9 cellular contexts compared by ENCODE assay signal in the genomic region with DNA sequence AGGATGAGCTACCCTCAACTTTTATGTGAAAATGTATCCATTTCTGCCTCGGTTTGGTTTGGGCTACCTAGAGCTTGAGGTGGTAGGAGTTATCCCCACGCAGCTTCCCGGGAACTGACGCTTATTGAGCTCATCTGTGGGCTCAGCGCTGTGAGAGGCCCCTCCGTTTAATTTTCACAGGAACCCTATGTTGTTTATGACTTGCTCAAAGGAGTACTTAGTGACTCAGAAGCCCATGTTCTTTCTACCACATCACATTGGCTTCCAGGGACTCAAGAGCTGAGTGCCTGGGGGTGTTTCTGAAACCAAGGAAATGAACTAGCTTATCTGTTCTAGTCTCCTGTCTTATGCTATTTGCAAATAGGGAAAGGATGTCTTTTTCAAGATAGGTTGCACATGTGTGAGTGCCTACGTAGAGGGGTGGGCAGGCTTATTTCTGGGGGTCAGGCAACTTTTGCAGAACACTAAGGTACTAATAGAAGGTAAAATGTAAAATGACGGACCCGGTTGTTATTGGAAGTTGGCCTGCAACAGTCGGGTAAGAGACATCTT. TPM values are rescaled to one million over a fixed set of nuclear protein-coding genes. Genes with fewer than 3 reads are reported as not detected.
A peak's percentile ranks its signal among the peaks of the same experiment; 100 is the strongest.
DNase-seq lines count a peak whose midpoint lies in the region; FAIRE-seq and TF ChIP-seq lines count a peak whose summit lies in the region.
"Had no signal": no experiment of that assay in that cellular context is flagged by ENCODE, and none has a peak within 500 bp of the region (broad histone marks: within the 10 kb centered on the region; RNA-seq: fewer than 3 reads in every experiment).

No MANE protein-coding gene starts in this region.

- H3K27ac Mint-ChIP-seq in Calu3 (ENCODE audit: unreplicated experiment), result no peak overlapping the region

- WGBS in transverse colon (ENCODE audit: low coverage in 1 of 2), 2 donors, result 73 to 79% methylated on average over 9 to 10 of the region's 10 CpGs

- H3K36me3 ChIP-seq in kidney (ENCODE audit: control insufficient read depth in 1 of 2, insufficient read depth in 2 of 2, low read length in 2 of 2) (no peaks in the 10 kb centered on the region), transverse colon (peaks cover 0 to 7% (median 0%) of the 10 kb centered on the region in 4 donors)

- no peak overlapping the region for H3K4me3 Mint-ChIP-seq in Calu3 (ENCODE audit: low read depth, unreplicated experiment)

- no peak overlapping the region for H3K9ac ChIP-seq in kidney (ENCODE audit: low read length in 2 of 2)

- H3K9me3 ChIP-seq in kidney (ENCODE audit: control insufficient read depth in 1 of 2, low read length in 2 of 2), result no peaks in the 10 kb centered on the region
- no peaks in the 10 kb centered on the region for H3K9me3 ChIP-seq in transverse colon

- no peaks in the 10 kb centered on the region for H3K27me3 Mint-ChIP-seq in Calu3 (ENCODE audit: unreplicated experiment)

- FAIRE-seq in kidney (lab: Jason Lieb, UNC), result no peak

- no peak for TF ChIP-seq EP300 in transverse colon (IDR thresholded peaks at IDR 0.05; ENCODE audit: low read depth)

- peaks cover 38% of the 10 kb centered on the region for H3K4me1 Mint-ChIP-seq in Calu3 (ENCODE audit: low read depth, unreplicated experiment)

- H3K4me3 ChIP-seq in kidney (ENCODE audit: low read length in 2 of 2) (no peak overlapping the region), transverse colon (no peak overlapping the region)

- H3K27me3 ChIP-seq in transverse colon, result no peaks in the 10 kb centered on the region

- peaks cover 19% of the 10 kb centered on the region for H3K36me3 Mint-ChIP-seq in Calu3 (ENCODE audit: insufficient read depth, unreplicated experiment)

- CTCF ChIA-PET in Calu3 (lab: Charles Lee), result no interaction called here

- no peak for TF ChIP-seq POLR2A in transverse colon (IDR thresholded peaks at IDR 0.05)

- intact Hi-C loops in kidney (cut with DNase I) (no loop called here), transverse colon (cut with DNase I; ENCODE audit: low total_unique reads) (no loop called here), Calu3 (cut with micrococcal nuclease; ENCODE audit: unreplicated experiment) (no loop called here)

- H3K9me3 Mint-ChIP-seq in Calu3 (ENCODE audit: low read depth, unreplicated experiment), result no peaks in the 10 kb centered on the region

- H3K4me1 ChIP-seq in kidney (ENCODE audit: control insufficient read depth in 1 of 2, insufficient read depth in 1 of 2, low read depth in 1 of 2, low read length in 2 of 2), result no peaks in the 10 kb centered on the region
- H3K4me1 ChIP-seq in transverse colon, result peaks cover 0 to 1% (median 0%) of the 10 kb centered on the region in 4 donors

- in situ Hi-C loops in transverse colon (cut with MboI; ENCODE audit: low pct_ligation_motif_present in 1 of 4, low pct_unique_long_range_greater_than_20kb in 1 of 4, low sequenced_read_pairs in 3 of 4), result no loop called here

- TF ChIP-seq CTCF in kidney (IDR thresholded peaks at IDR 0.05; ENCODE audit: borderline replicate concordance, extremely low read depth, insufficient read depth), result no peak
- TF ChIP-seq CTCF in transverse colon (IDR thresholded peaks at IDR 0.05), result no peak
- no peak for TF ChIP-seq CTCF in Calu3 (IDR thresholded peaks at IDR 0.05; ENCODE audit: unreplicated experiment)

- no peak overlapping the region for H3K27ac ChIP-seq in kidney (ENCODE audit: low read depth in 2 of 2, low read length in 2 of 2)
- H3K27ac ChIP-seq in transverse colon, result peak overlapping the region in 1 of 4 donors; percentile 10

- peak; percentile 71 for DNase-seq in activated effector memory CD4-positive, alpha-beta T cell treated with anti-CD3 and anti-CD28 coated beads, Interleukin-2, amount 50 U/mL, for 16 hours
- no peak for DNase-seq in activated effector memory CD4-positive, alpha-beta T cell treated with Interleukin-2 at 50 U/mL for 16 hours
- peak; percentile 15 for DNase-seq in activated T-helper 9 cell treated with anti-CD3 and anti-CD28 coated beads, Interleukin-2, amount 50 U/mL, for 16 hours (ENCODE audit: low read depth)
- peak; percentile 10 for DNase-seq in kidney
- peak; percentile 6 for DNase-seq in transverse colon
- DNase-seq in mesenteric fat pad (ENCODE audit: low spot score), result no peak
- no peak for DNase-seq in Calu3
- DNase-seq in NCI-H774 (lab: John Stamatoyannopoulos, UW), result no peak
- DNase-seq: HCEC 1CT had no signal

- no TSS peak for BruUV-seq in Calu3 (replicated peaks; lab: Mats Ljungman, UMichigan)

RNA-seq across cellular contexts. Expression of gene MICAL2, which starts 40.5 kb away (rescaled TPM):
- total RNA-seq in kidney, result 64.5 TPM
- 7.8 TPM for polyA plus RNA-seq in kidney (ENCODE audit: insufficient read depth, low read depth, low replicate concordance)
- total RNA-seq in transverse colon, result 100 to 1,000 TPM; 309 to 483 (median 316) TPM
- total RNA-seq in mesenteric fat pad, result 31.1 TPM
- 191 and 202 TPM in 2 replicates for total RNA-seq in Calu3 (2022)

Comparison
In these comparisons a context has a peak if more than half of its experiments do, and no peak if none do; other contexts are left out.
1. DNase-seq: peak in activated effector memory CD4-positive, alpha-beta T cell treated with anti-CD3 and anti-CD28 coated beads, Interleukin-2, amount 50 U/mL, for 16 hours (single experiment), activated T-helper 9 cell treated with anti-CD3 and anti-CD28 coated beads, Interleukin-2, amount 50 U/mL, for 16 hours (single experiment), kidney (single experiment) and transverse colon (single experiment); none in activated effector memory CD4-positive, alpha-beta T cell treated with Interleukin-2 at 50 U/mL for 16 hours (single experiment), mesenteric fat pad (single experiment), Calu3 (single experiment) and NCI-H774 (single experiment).